Comparison of ENCODE assay signal across 8 cellular contexts in the genomic region with DNA sequence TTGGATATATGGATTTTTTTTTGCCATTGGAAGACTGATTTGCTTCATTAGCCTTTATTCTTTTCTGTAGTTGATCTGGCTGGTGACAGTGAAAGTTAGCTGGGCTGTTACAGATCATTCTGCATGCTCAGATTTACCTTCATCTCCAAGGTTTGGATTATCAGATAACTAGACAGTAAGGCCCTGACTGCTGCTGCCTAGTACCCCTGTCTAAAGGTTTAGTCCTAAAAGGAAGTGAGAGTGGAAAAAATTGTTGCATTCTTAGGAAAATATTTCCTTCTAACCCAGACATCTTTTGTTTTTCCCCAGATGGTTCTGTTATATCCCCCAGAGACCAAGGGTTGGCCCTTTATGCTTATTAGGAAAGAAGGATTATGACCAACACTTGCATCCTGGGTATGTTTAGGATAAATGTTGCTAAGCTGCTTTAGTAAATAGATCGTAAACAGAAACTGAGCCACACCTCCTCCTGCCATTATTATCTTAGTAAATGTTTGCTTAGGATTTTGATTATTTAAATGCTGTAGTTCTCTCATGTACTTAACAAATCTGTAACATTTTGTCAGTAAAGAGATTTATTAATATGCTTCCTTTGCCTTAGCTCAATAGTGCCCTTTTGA. TPM values are rescaled to one million over a fixed set of nuclear protein-coding genes. Genes with fewer than 3 reads are reported as not detected.
A peak's percentile ranks its signal among the peaks of the same experiment; 100 is the strongest.
DNase-seq lines count a peak whose midpoint lies in the region; ATAC-seq and TF ChIP-seq lines count a peak whose summit lies in the region.
"Had no signal": no experiment of that assay in that cellular context is flagged by ENCODE, and none has a peak within 500 bp of the region (broad histone marks: within the 10 kb centered on the region; RNA-seq: fewer than 3 reads in every experiment).

No MANE protein-coding gene starts in this region.

- ATAC-seq in GM23338 (no peak), left cardiac atrium (peak; percentile 23 to 36), HG03378 (IDR thresholded peaks at IDR 0.05; ENCODE audit: unreplicated experiment) (no peak)
- ATAC-seq in stimulated activated naive B cell treated with anti-CD40 and anti-IgM and Interleukin-4, amounts not matched to agents 10 μg/mL and 1 μg/mL and 100 μg/mL, for 72 hours (replicated peaks), result peak; percentile 27 to 64

- H3K4me3 ChIP-seq in GM23338, result no peak overlapping the region

- peaks cover 97% of the 10 kb centered on the region for H3K79me2 ChIP-seq in GM23338 (replicated peaks; ENCODE audit: insufficient read depth)

- H3K27ac Mint-ChIP-seq in GM23338, result 0 out of 2 replicates have a peak overlapping the region, but pooled peaks have one; percentile 49
- H3K27ac Mint-ChIP-seq in stimulated activated naive B cell treated with anti-CD40 and anti-IgM and Interleukin-4, amounts not matched to agents 10 μg/mL and 1 μg/mL and 100 μg/mL, for 72 hours, result no peak overlapping the region
- H3K27ac Mint-ChIP-seq: activated naive CD8-positive, alpha-beta T cell had no signal

- H4K20me1 ChIP-seq in GM23338 (replicated peaks; ENCODE audit: insufficient read depth), result peaks cover 4% of the 10 kb centered on the region; the same call in 1 of the 2 replicates

- no peak for DNase-seq in GM23338 (ENCODE audit: low spot score)
- DNase-seq in SW480 (ENCODE audit: low spot score), result peak; percentile 20
- DNase-seq in left cardiac atrium, result no peak
- no peak for DNase-seq in stimulated activated naive B cell treated with anti-CD40 and anti-IgM and Interleukin-4, amounts not matched to agents 10 μg/mL and 1 μg/mL and 100 μg/mL, for 72 hours
- no peak for DNase-seq in caudate nucleus (lab: John Stamatoyannopoulos, UW)
- no peak for DNase-seq in head of caudate nucleus

- H3K4me1 ChIP-seq in GM23338 (ENCODE audit: insufficient read depth), result peaks cover 35% of the 10 kb centered on the region

- H3K4me3 Mint-ChIP-seq in GM23338, result no peak overlapping the region
- no peak overlapping the region for H3K4me3 Mint-ChIP-seq in stimulated activated naive B cell treated with anti-CD40 and anti-IgM and Interleukin-4, amounts not matched to agents 10 μg/mL and 1 μg/mL and 100 μg/mL, for 72 hours
- H3K4me3 Mint-ChIP-seq: activated naive CD8-positive, alpha-beta T cell had no signal

- H3K27me3 ChIP-seq in GM23338 (ENCODE audit: insufficient read depth), result no peaks in the 10 kb centered on the region

- no peaks in the 10 kb centered on the region for H3K27me3 Mint-ChIP-seq in GM23338 (ENCODE audit: insufficient read depth, low read depth, poor library complexity)
- H3K27me3 Mint-ChIP-seq in stimulated activated naive B cell treated with anti-CD40 and anti-IgM and Interleukin-4, amounts not matched to agents 10 μg/mL and 1 μg/mL and 100 μg/mL, for 72 hours, result no peaks in the 10 kb centered on the region
- H3K27me3 Mint-ChIP-seq: activated naive CD8-positive, alpha-beta T cell had no signal

- no peaks in the 10 kb centered on the region for H3K9me3 Mint-ChIP-seq in GM23338
- no peaks in the 10 kb centered on the region for H3K9me3 Mint-ChIP-seq in stimulated activated naive B cell treated with anti-CD40 and anti-IgM and Interleukin-4, amounts not matched to agents 10 μg/mL and 1 μg/mL and 100 μg/mL, for 72 hours

- no peak for TF ChIP-seq CTCF in GM23338 (conservative IDR thresholded peaks at IDR 0.05; ENCODE audit: low read depth in 2 of 2)

- intact Hi-C loops in left cardiac atrium (cut with DNase I), result no loop called here
- intact Hi-C loops in head of caudate nucleus (cut with DNase I), result no loop called here

- no peak overlapping the region for H2AFZ ChIP-seq in GM23338

- H3K4me1 Mint-ChIP-seq in GM23338, result peaks cover 33% of the 10 kb centered on the region
- peaks cover 22 to 49% of the 10 kb centered on the region in 2 donors for H3K4me1 Mint-ChIP-seq in stimulated activated naive B cell treated with anti-CD40 and anti-IgM and Interleukin-4, amounts not matched to agents 10 μg/mL and 1 μg/mL and 100 μg/mL, for 72 hours

- H3K36me3 Mint-ChIP-seq in GM23338 (ENCODE audit: low read depth), result no peaks in the 10 kb centered on the region
- peaks cover 7 to 12% of the 10 kb centered on the region in 2 donors for H3K36me3 Mint-ChIP-seq in stimulated activated naive B cell treated with anti-CD40 and anti-IgM and Interleukin-4, amounts not matched to agents 10 μg/mL and 1 μg/mL and 100 μg/mL, for 72 hours

- H3K9me2 ChIP-seq in GM23338 (ENCODE audit: insufficient read depth), result no peaks in the 10 kb centered on the region

- no peak overlapping the region for H3K4me2 ChIP-seq in GM23338

- H3K27ac ChIP-seq in GM23338 (ENCODE audit: low read depth), result no peak overlapping the region
- no peak overlapping the region for H3K27ac ChIP-seq in caudate nucleus (ENCODE audit: low read depth, low read length)

- no peaks in the 10 kb centered on the region for H3F3A ChIP-seq in GM23338 (replicated peaks; ENCODE audit: low read depth)

- H3K36me3 ChIP-seq in GM23338 (ENCODE audit: insufficient read depth), result no peaks in the 10 kb centered on the region

TF ChIP-seq in GM23338, 12 proteins besides CTCF, POLR2A, EP300 and RAD21:
- TF ChIP-seq NANOG (IDR thresholded peaks at IDR 0.05; ENCODE audit: borderline replicate concordance) (no peak), ZNF331 (CRISPR knock-in tag; IDR thresholded peaks at IDR 0.05; ENCODE audit: low read depth) (no peak), EZH2 (IDR thresholded peaks at IDR 0.05; ENCODE audit: low read depth, unreplicated experiment) (no peak), POLR2AphosphoS5 (IDR thresholded peaks at IDR 0.05; ENCODE audit: low read depth) (no peak), JUNB (IDR thresholded peaks at IDR 0.05; ENCODE audit: unreplicated experiment) (no peak), CREB1 (CRISPR knock-in tag; IDR thresholded peaks at IDR 0.05; ENCODE audit: low read depth) (no peak), STAT1 (IDR thresholded peaks at IDR 0.05; ENCODE audit: unreplicated experiment) (no peak), ZNF114 (CRISPR knock-in tag; IDR thresholded peaks at IDR 0.05) (no peak)

RNA-seq across cellular contexts. Expression of gene MCU, which starts 44.3 kb away (rescaled TPM):
- total RNA-seq in GM23338 (2014; rRNA removed; shearing (Covaris generic)), result 54.6 and 68.2 TPM in 2 replicates
- polyA plus RNA-seq in GM23338 (2016; fragmentation: Nextera tagmentation; extraction: Ambion mirVana), result 40.1 and 41.8 TPM in 2 replicates
- total RNA-seq in left cardiac atrium, result 10 to 100 TPM; 16.1 to 21.1 TPM

Comparison
In these comparisons a context has a peak if more than half of its experiments do, and no peak if none do; other contexts are left out.
1. ATAC-seq: peak in left cardiac atrium (2 of 2) and stimulated activated naive B cell treated with anti-CD40 and anti-IgM and Interleukin-4, amounts not matched to agents 10 μg/mL and 1 μg/mL and 100 μg/mL, for 72 hours (2 of 2); none in GM23338 (single experiment) and HG03378 (single experiment).